In the genomic region with DNA sequence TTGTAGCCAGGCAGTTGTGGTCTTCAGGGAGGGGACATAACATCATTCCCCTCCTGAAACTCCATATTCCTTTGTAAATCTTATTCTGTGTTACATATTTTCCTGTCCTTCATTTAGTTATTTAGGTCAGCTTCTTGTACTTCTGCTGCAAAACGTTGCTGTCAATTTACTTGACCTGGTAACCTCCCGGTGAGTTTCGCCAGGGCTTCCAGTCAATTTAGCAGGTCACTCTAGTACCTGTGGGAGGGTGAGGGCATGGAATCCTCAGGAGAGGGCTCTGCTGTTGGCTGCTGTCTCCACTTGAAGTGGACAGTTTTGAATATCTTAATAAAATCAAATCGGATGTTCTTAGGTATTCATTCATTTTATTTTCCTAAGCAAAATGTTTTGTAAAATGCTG, we compare ENCODE assay signal across 19 cellular contexts. TPM values are rescaled to one million over a fixed set of nuclear protein-coding genes. Genes with fewer than 3 reads are reported as not detected.
DNase-seq lines count a peak whose midpoint lies in the region; ATAC-seq and TF ChIP-seq lines count a peak whose summit lies in the region.
"Had no signal": no experiment of that assay in that cellular context is flagged by ENCODE, and none has a peak within 500 bp of the region (broad histone marks: within the 10 kb centered on the region; RNA-seq: fewer than 3 reads in every experiment).

No MANE protein-coding gene starts in this region.

- H3K23ac ChIP-seq in trophoblast cell (ENCODE audit: low read length) = no peak overlapping the region

- no peak overlapping the region for H3K4me3 Mint-ChIP-seq in Calu3 (ENCODE audit: low read depth, unreplicated experiment)
- no peak overlapping the region for H3K4me3 Mint-ChIP-seq in T-cell
- H3K4me3 Mint-ChIP-seq: B cell; CD8-positive, alpha-beta T cell; HFFc6 had no signal

- H3K9me3 ChIP-seq in PC-9 (ENCODE audit: insufficient read depth, low read depth) (no peaks in the 10 kb centered on the region), right lobe of liver (no peaks in the 10 kb centered on the region), trophoblast cell (ENCODE audit: insufficient read depth, low read depth, low read length) (no peaks in the 10 kb centered on the region)

- ATAC-seq in right lobe of liver (peak; percentile 45 to 75 (median 63)), T-cell (replicated peaks in 1 of 4) (no peak)
- ATAC-seq: CD8-positive, alpha-beta T cell had no signal

- no peak overlapping the region for H3K4me2 ChIP-seq in PC-9
- no peak overlapping the region for H3K4me2 ChIP-seq in trophoblast cell (ENCODE audit: low read length)

- no peak for TF ChIP-seq POLR2A in right lobe of liver (IDR thresholded peaks at IDR 0.05)

- H4K8ac ChIP-seq in trophoblast cell (ENCODE audit: low read depth, low read length) = no peak overlapping the region

- H3K27ac Mint-ChIP-seq in Calu3 (ENCODE audit: unreplicated experiment) (peak overlapping the region; percentile 48), T-cell (no peak overlapping the region)
- H3K27ac Mint-ChIP-seq: B cell; CD8-positive, alpha-beta T cell; HFFc6 had no signal

- DNase-seq in Calu3 (no peak), PC-9 (no peak), right lobe of liver (peak; percentile 33 to 85 (median 83)), trophoblast cell (no peak), T-cell (no peak), GM10266 (ENCODE audit: extremely low spot score) (no peak), NCI-H187 treated with DMSO at 0.1 percent for 48 hours (lab: John Stamatoyannopoulos, UW) (no peak), NCI-H524 treated with DMSO at 0.1 percent for 48 hours (lab: John Stamatoyannopoulos, UW) (no peak)
- DNase-seq: ACHN; CD8-positive, alpha-beta T cell; GF-D8; HFFc6; Kasumi-1; NCI-H1417 treated with DMSO at 0.1 percent for 48 hours; NCI-H2081 treated with DMSO at 0.1 percent for 48 hours; NCI-H524; NK-92 treated with Interleukin-12 subunit alpha and Interleukin-12 subunit beta, amount 100 ng/mL, for 24 hours; OCI-M1 had no signal

- 40% methylated on average over 4 of the region's 4 CpGs for WGBS in right lobe of liver (ENCODE audit: insufficient coverage, low coverage, low lambda C conversion rate, missing lambda C conversion rate)
- WGBS in trophoblast cell (ENCODE audit: extremely low coverage, insufficient coverage, insufficient read length) = no CpG with 5 or more reads among the region's 4 CpGs

- H2AK5ac ChIP-seq in trophoblast cell (ENCODE audit: low read length) = no peak overlapping the region

- peaks cover 98% of the 10 kb centered on the region for H4K20me1 ChIP-seq in PC-9 (ENCODE audit: insufficient read depth)

- H3K4me1 ChIP-seq in PC-9 (replicated peaks; ENCODE audit: insufficient read depth) (peaks cover 21% of the 10 kb centered on the region; the same call in 1 of the 2 replicates), right lobe of liver (peaks cover 0 to 96% (median 47%) of the 10 kb centered on the region in 4 donors), trophoblast cell (ENCODE audit: control insufficient read depth in 1 of 2, insufficient read depth in 2 of 2, low read length in 2 of 2) (peaks cover 0 to 11% of the 10 kb centered on the region in 2 experiments)

- no peak overlapping the region for H4K12ac ChIP-seq in trophoblast cell (ENCODE audit: low read depth, low read length)

- no peak overlapping the region for H2BK120ac ChIP-seq in trophoblast cell (ENCODE audit: insufficient read depth, low read length, poor library complexity)

- no peak overlapping the region for H3K14ac ChIP-seq in trophoblast cell (ENCODE audit: low read length)

- H3K36me3 ChIP-seq in PC-9 (ENCODE audit: low read depth) = peaks cover 80% of the 10 kb centered on the region
- H3K36me3 ChIP-seq in right lobe of liver = peaks cover 0 to 2% (median 0%) of the 10 kb centered on the region in 4 donors
- H3K36me3 ChIP-seq in trophoblast cell (ENCODE audit: control insufficient read depth in 1 of 2, insufficient read depth in 2 of 2, low read length in 2 of 2) = peaks cover 0 to 4% of the 10 kb centered on the region in 2 experiments

- no peak for TF ChIP-seq CTCF in Calu3 (IDR thresholded peaks at IDR 0.05; ENCODE audit: unreplicated experiment)
- no peak for TF ChIP-seq CTCF in PC-9 (conservative IDR thresholded peaks at IDR 0.05)
- TF ChIP-seq CTCF in right lobe of liver (IDR thresholded peaks at IDR 0.05) = no peak
- TF ChIP-seq CTCF in GM10266 (IDR thresholded peaks at IDR 0.05; ENCODE audit: control insufficient read depth, insufficient read depth, low read depth, missing control alignments) = no peak

- no peak overlapping the region for H4K91ac ChIP-seq in trophoblast cell (ENCODE audit: low read depth, low read length)

- CTCF ChIA-PET in Calu3 (lab: Charles Lee) (no interaction called here), PC-9 (lab: Charles Lee) (no interaction called here), T-cell (lab: Charles Lee) (no interaction called here)

- H2BK5ac ChIP-seq in trophoblast cell (ENCODE audit: low read depth, low read length, poor library complexity) = no peak overlapping the region

- H3K79me2 ChIP-seq in PC-9 (ENCODE audit: low read depth) = peaks cover 100% of the 10 kb centered on the region
- H3K79me2 ChIP-seq in trophoblast cell (ENCODE audit: control insufficient read depth, insufficient read depth, low read length, poor library complexity) = peaks cover 3% of the 10 kb centered on the region

- H3K27me3 ChIP-seq in PC-9 (ENCODE audit: insufficient read depth, low read depth) (no peaks in the 10 kb centered on the region), right lobe of liver (no peaks in the 10 kb centered on the region), trophoblast cell (ENCODE audit: insufficient read depth, low read length) (no peaks in the 10 kb centered on the region)

- peaks cover 92% of the 10 kb centered on the region for H3F3A ChIP-seq in PC-9 (ENCODE audit: insufficient read depth, low read depth)

- no peaks in the 10 kb centered on the region for H3K27me3 Mint-ChIP-seq in Calu3 (ENCODE audit: unreplicated experiment)
- H3K27me3 Mint-ChIP-seq in T-cell = no peaks in the 10 kb centered on the region

- no peaks in the 10 kb centered on the region for H3K79me1 ChIP-seq in trophoblast cell (ENCODE audit: low read length)

- no peak overlapping the region for H2AFZ ChIP-seq in PC-9
- H2AFZ ChIP-seq in trophoblast cell (ENCODE audit: insufficient read depth, low read length, poor library complexity) = no peak overlapping the region

- intact Hi-C loops in Calu3 (cut with micrococcal nuclease; ENCODE audit: unreplicated experiment) = loop anchor here (5.0 kb wide), 1 partner anchor 193 kb away; no protein-coding TSS in a partner anchor
- intact Hi-C loops in PC-9 (cut with micrococcal nuclease; ENCODE audit: unreplicated experiment) = no loop called here
- intact Hi-C loops in right lobe of liver (cut with DNase I) = no loop called here

- H3K9me3 Mint-ChIP-seq in Calu3 (ENCODE audit: low read depth, unreplicated experiment) (no peaks in the 10 kb centered on the region), T-cell (no peaks in the 10 kb centered on the region)
- H3K9me3 Mint-ChIP-seq: CD8-positive, alpha-beta T cell; HFFc6 had no signal

- no TSS peak for BruUV-seq in Calu3 (replicated peaks; lab: Mats Ljungman, UMichigan)
- no TSS peak for BruUV-seq in PC-9 (replicated peaks; lab: Mats Ljungman, UMichigan)

- no peak overlapping the region for H2BK12ac ChIP-seq in trophoblast cell (ENCODE audit: low read length)

- no peaks in the 10 kb centered on the region for H3K9me2 ChIP-seq in PC-9 (ENCODE audit: insufficient read depth)

- no peak overlapping the region for H3K9ac ChIP-seq in trophoblast cell (ENCODE audit: low read length)

- POLR2A ChIA-PET in PC-9 (lab: Charles Lee; ENCODE audit: unreplicated experiment) = no interaction called here
- POLR2A ChIA-PET in T-cell (lab: Charles Lee) = no interaction called here

- no peak overlapping the region for H3K18ac ChIP-seq in trophoblast cell (ENCODE audit: low read length)

- H3K36me3 Mint-ChIP-seq in Calu3 (ENCODE audit: insufficient read depth, unreplicated experiment) (peaks cover 81% of the 10 kb centered on the region), T-cell (peaks cover 27% of the 10 kb centered on the region)

- peak overlapping the region; percentile 82 for H3K4ac ChIP-seq in trophoblast cell (ENCODE audit: low read depth, low read length)

- H3K4me1 Mint-ChIP-seq in Calu3 (ENCODE audit: low read depth, unreplicated experiment) (peaks cover 91% of the 10 kb centered on the region), T-cell (peaks cover 33 to 46% (median 36%) of the 10 kb centered on the region in 3 donors)
- H3K4me1 Mint-ChIP-seq: B cell had no signal

- H3K27ac ChIP-seq in PC-9 (0 out of 2 replicates have a peak overlapping the region, but pooled peaks have one; percentile 18), right lobe of liver (peak overlapping the region; percentile 10 to 84 (median 68)), trophoblast cell (ENCODE audit: low read depth, low read length) (no peak overlapping the region)

- H3K4me3 ChIP-seq in PC-9 (no peak overlapping the region), right lobe of liver (no peak overlapping the region), trophoblast cell (ENCODE audit: low read depth, low read length) (no peak overlapping the region)

RNA-seq across cellular contexts. Expression of a gene that starts 29.6 kb away (rescaled TPM):
- 345 and 453 TPM in 2 replicates for total RNA-seq in Calu3 (2022)
- 79.4 and 106 TPM in 2 replicates for total RNA-seq in PC-9 (2021)
- total RNA-seq in right lobe of liver = 100 to 1,000 TPM in 1 of 6 experiments, 10 to 100 TPM in 5; 40.2 to 184 (median 63.5) TPM
- polyA plus RNA-seq in trophoblast cell (2013) = 70.8 and 74.9 TPM in 2 replicates
- 10 to 100 TPM; 18.1 to 46.5 (median 23.5) TPM for total RNA-seq in T-cell

Comparison
In these comparisons a context has a peak if more than half of its experiments do, and no peak if none do; other contexts are left out.
1. DNase-seq: peak in right lobe of liver (3 of 3); none in Calu3 (single experiment), PC-9 (0 of 2), trophoblast cell (0 of 2), T-cell (0 of 34), GM10266 (single experiment), NCI-H187 treated with DMSO at 0.1 percent for 48 hours (single experiment) and NCI-H524 treated with DMSO at 0.1 percent for 48 hours (single experiment).
2. ATAC-seq: peak in right lobe of liver (4 of 4); none in T-cell (0 of 4).